ENCODE assay signal across 7 cellular contexts in the genomic region with DNA sequence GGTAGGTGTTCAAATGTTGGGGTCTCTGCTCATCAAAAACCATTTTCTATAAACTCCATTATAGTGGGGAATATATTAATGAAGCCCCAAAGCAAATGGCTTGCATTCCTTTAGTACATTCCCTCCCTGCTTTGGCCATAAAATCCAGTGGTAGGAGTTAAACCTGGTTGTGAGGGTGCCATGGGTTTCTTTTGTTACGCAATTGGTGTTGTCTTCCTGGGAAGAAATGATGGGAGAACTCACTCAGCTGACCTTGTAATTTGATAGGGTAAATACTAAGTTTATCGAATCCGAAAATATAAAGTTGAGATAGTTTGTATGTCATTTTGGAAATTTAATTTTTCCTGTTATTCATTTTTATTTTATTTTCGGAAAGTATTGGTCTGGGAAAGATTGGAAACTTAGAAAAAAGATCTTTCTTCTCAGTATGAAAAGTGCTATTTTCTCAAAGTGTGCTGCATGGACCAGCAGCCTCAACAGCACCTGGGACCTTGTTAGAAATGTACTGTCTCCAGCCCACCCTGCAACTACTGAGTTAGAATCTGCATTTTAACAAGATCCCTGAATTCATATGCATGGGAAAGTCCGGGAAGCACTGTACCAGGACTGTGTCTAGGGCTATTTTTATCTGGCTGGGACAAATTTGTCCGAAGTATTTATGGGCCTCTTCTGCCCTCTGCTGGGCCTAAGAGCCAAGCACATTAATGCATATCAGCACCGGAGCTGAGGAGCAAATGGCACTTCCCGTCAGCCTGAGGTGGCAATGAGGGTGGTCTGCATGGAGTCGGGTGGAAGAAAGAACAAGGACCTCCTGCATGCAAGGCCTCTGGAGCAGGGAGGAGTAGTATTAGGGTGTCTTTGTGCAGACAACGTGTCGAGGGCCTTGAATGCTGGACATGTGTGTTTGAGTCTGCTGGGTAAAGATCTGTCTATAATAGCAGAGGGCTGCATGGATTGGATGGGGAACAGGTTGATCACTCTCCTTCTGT. TPM values are rescaled to one million over a fixed set of nuclear protein-coding genes. Genes with fewer than 3 reads are reported as not detected.
DNase-seq lines count a peak whose midpoint lies in the region; ATAC-seq and TF ChIP-seq lines count a peak whose summit lies in the region.

No MANE protein-coding gene starts in this region.

- H3K36me3 ChIP-seq in ascending aorta (no peaks in the 10 kb centered on the region), hepatocyte (replicated peaks; ENCODE audit: insufficient read depth, low read depth) (no peaks in the 10 kb centered on the region), sigmoid colon (no peaks in the 10 kb centered on the region)

- H3K27me3 ChIP-seq in ascending aorta (no peaks in the 10 kb centered on the region), hepatocyte (no peaks in the 10 kb centered on the region), sigmoid colon (no peaks in the 10 kb centered on the region)

- DNase-seq in GM13976 (ENCODE audit: low spot score) = peak; percentile 57
- peak; percentile 22 for DNase-seq in NCI-H1092 treated with DMSO at 0.1 percent for 48 hours (lab: John Stamatoyannopoulos, UW)
- DNase-seq in T-helper 2 cell = peak in 4 of 5 experiments; percentile 9 to 59 (median 32)
- peak in 1 of 2 donors; percentile 76 for DNase-seq in ascending aorta (ENCODE audit: low spot score in 2 of 2)
- peak; percentile 81 for DNase-seq in hepatocyte (ENCODE audit: low spot score)
- DNase-seq in sigmoid colon = peak; percentile 69

- TF ChIP-seq EP300 in sigmoid colon (IDR thresholded peaks at IDR 0.05) = no peak

- in situ Hi-C loops in GM13976 (cut with MboI; ENCODE audit: low sequenced_read_pairs, unreplicated experiment) = loop anchor here (10.0 to 25.0 kb wide), 2 partner anchors 330 to 518 kb away; no protein-coding TSS in a partner anchor

- peak overlapping the region; percentile 22 for H3K4me2 ChIP-seq in hepatocyte

- no peaks in the 10 kb centered on the region for H3K79me2 ChIP-seq in hepatocyte

- TF ChIP-seq CTCF in GM13976 (IDR thresholded peaks at IDR 0.05; ENCODE audit: borderline replicate concordance, control extremely low read depth, extremely low read depth, insufficient read depth, missing control alignments) (peak; percentile 85), ascending aorta (IDR thresholded peaks at IDR 0.05) (peak; percentile 77 to 90 (median 77)), hepatocyte (IDR thresholded peaks at IDR 0.05; ENCODE audit: poor library complexity) (peak; percentile 94), sigmoid colon (IDR thresholded peaks at IDR 0.05) (peak; percentile 72 to 83 (median 79))

- no peaks in the 10 kb centered on the region for H3K9me2 ChIP-seq in hepatocyte (replicated peaks; ENCODE audit: insufficient read depth)

- WGBS in hepatocyte (ENCODE audit: low lambda C conversion rate, missing lambda C conversion rate) = 25% methylated on average over 11 of the region's 11 CpGs
- WGBS in sigmoid colon, 2 donors = 28 to 30% methylated on average over 11 of the region's 11 CpGs

- H2AFZ ChIP-seq in hepatocyte = no peak overlapping the region

- TF ChIP-seq POLR2A in sigmoid colon (IDR thresholded peaks at IDR 0.05) = no peak

- ATAC-seq in HG02970 (IDR thresholded peaks at IDR 0.05; ENCODE audit: low FRiP score, unreplicated experiment) = no peak

- H4K20me1 ChIP-seq in hepatocyte (ENCODE audit: insufficient read depth, poor library complexity, severe bottlenecking) = no peaks in the 10 kb centered on the region

- H3K9me3 ChIP-seq in ascending aorta = no peaks in the 10 kb centered on the region
- no peaks in the 10 kb centered on the region for H3K9me3 ChIP-seq in hepatocyte (ENCODE audit: low read depth)
- H3K9me3 ChIP-seq in sigmoid colon = peaks cover 0 to 3% (median 0%) of the 10 kb centered on the region in 4 donors

- H3K27ac ChIP-seq in ascending aorta (no peak overlapping the region), hepatocyte (no peak overlapping the region), sigmoid colon (no peak overlapping the region)

- H3K4me1 ChIP-seq in ascending aorta = peaks cover 0 to 2% of the 10 kb centered on the region in 2 donors
- no peaks in the 10 kb centered on the region for H3K4me1 ChIP-seq in hepatocyte (ENCODE audit: insufficient read depth)
- peaks cover 0 to 7% (median 5%) of the 10 kb centered on the region in 4 donors for H3K4me1 ChIP-seq in sigmoid colon

- intact Hi-C loops in ascending aorta (cut with DNase I) = loop anchor here (1.0 to 10.0 kb wide), 5 partner anchors 125 to 512 kb away; a partner anchor contains a TSS
- intact Hi-C loops in sigmoid colon (cut with DNase I) = loop anchor here (2.0 to 5.0 kb wide), 4 partner anchors 245 to 512 kb away; no protein-coding TSS in a partner anchor

- H3K4me3 ChIP-seq in ascending aorta = peak overlapping the region in 1 of 2 donors; percentile 34
- no peak overlapping the region for H3K4me3 ChIP-seq in hepatocyte
- no peak overlapping the region for H3K4me3 ChIP-seq in sigmoid colon

RNA-seq across cellular contexts. Expression of a gene that starts 54.7 kb away (rescaled TPM):
- not detected for total RNA-seq in ascending aorta
- total RNA-seq in hepatocyte = 0.47 and 0.52 TPM in 2 replicates
- 0.85 and 1.0 TPM in 2 replicates for polyA plus RNA-seq in hepatocyte
- 1 to 10 TPM in 3 of 4 donors, not detected in 1; 1.8 to 4.7 (median 2.1) TPM for total RNA-seq in sigmoid colon
- 1 to 10 TPM in 2 of 3 donors, under 1 TPM in 1; under 0.01 to 3.7 (median 2.8) TPM for polyA plus RNA-seq in sigmoid colon
